ENCODE assay signal across 8 cellular contexts in the genomic region with DNA sequence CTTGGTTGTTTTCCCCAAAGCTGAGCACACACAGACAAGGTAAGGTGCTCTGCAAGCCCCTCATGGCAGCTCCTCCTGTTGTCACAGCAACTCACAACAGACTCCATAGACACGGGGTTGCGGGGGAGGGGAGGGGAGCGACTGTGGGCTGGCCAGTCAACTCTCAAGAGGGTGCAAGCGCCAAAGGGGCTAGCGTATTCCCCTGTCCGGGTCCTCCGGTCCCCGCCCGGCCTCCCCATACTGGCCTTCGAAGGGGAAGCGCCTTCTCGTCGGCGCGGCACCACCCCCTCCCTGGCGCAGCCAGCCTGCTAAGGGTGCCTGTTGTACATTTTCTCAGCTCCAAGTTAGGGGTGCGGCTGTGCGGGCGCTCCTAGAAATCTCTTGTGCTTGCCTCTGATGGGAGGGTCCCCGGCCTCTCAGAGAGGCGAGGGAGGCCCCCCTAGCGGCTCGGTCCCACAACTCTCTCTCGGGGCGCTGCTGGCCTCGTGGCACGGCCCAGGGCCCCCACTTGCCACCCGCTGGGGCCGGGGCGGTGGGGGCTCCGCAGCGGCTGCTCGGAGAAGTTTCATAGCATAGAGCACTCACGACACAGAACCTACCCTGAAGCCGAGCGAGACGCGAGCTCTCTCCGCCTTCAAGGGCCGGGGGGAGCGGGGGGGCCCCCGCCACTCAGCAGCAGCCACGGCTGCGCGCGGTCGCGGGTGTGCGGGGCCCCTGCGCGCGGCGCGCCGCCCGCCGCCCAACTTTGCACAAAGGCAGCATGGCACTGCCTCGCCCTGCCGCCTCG. TPM values are rescaled to one million over a fixed set of nuclear protein-coding genes. Genes with fewer than 3 reads are reported as not detected.
DNase-seq lines count a peak whose midpoint lies in the region; ATAC-seq and TF ChIP-seq lines count a peak whose summit lies in the region.

No MANE protein-coding gene starts in this region.

- in situ Hi-C loops in G401 (cut with HindIII; ENCODE audit: low sequenced_read_pairs), result no loop called here

- H3K4me1 ChIP-seq in thoracic aorta (ENCODE audit: control insufficient read depth in 1 of 2, low read depth in 2 of 2), result peaks cover 9 to 27% of the 10 kb centered on the region in 2 donors

- H3K9me3 ChIP-seq in KOPT-K1 (ENCODE audit: insufficient read depth, low read length, poor library complexity, severe bottlenecking) (no peaks in the 10 kb centered on the region), thoracic aorta (no peaks in the 10 kb centered on the region)

- no peak for TF ChIP-seq CTCF in thoracic aorta (IDR thresholded peaks at IDR 0.05)

- H3K36me3 ChIP-seq in KOPT-K1 (ENCODE audit: insufficient read depth, low read length) (no peaks in the 10 kb centered on the region), thoracic aorta (no peaks in the 10 kb centered on the region)

- no peaks in the 10 kb centered on the region for H3K27me3 ChIP-seq in thoracic aorta (replicated peaks; ENCODE audit: insufficient read depth)

- H3K4me3 ChIP-seq in thoracic aorta, result peak overlapping the region; percentile 90

- H3K27ac ChIP-seq in KOPT-K1 (ENCODE audit: low read depth, low read length, poor library complexity, severe bottlenecking), result peak overlapping the region; percentile 66
- peak overlapping the region; percentile 96 to 99 for H3K27ac ChIP-seq in thoracic aorta

- TF ChIP-seq POLR2A in erythroblast (IDR thresholded peaks at IDR 0.05; ENCODE audit: low read length), result no peak

- ATAC-seq in GM21723 (IDR thresholded peaks at IDR 0.05; ENCODE audit: unreplicated experiment) (peak; percentile 38), thoracic aorta (ENCODE audit: insufficient number of reproducible peaks, low FRiP score, low read depth) (peak; percentile 34)

- DNase-seq in G401 (ENCODE audit: low spot score) (peak; percentile 45), erythroblast (lab: John Stamatoyannopoulos, UW) (peak; percentile 58 to 64), mesenteric fat pad (ENCODE audit: low spot score) (peak; percentile 91), thoracic aorta (ENCODE audit: low spot score) (peak; percentile 10), NCI-H1048 (lab: John Stamatoyannopoulos, UW) (no peak)
- peak; percentile 1 for DNase-seq in activated CD4-positive, alpha-beta T cell treated with anti-CD3 and anti-CD28 coated beads, Interleukin-2, amount 50 U/mL, for 1 hour

RNA-seq across cellular contexts. Expression of gene RHOBTB1, which starts 0.4 kb away (rescaled TPM):
- total RNA-seq in G401 (2014; rRNA removed; shearing (Covaris generic)), result 149 and 166 TPM in 2 replicates
- 22.6 TPM for total RNA-seq in mesenteric fat pad
- 10 to 100 TPM; 16.7 to 19.6 TPM for total RNA-seq in thoracic aorta
